Comparison of ENCODE assay signal across 19 cellular contexts in genomic region chr9:121952611-121953010, GRCh38.
DNase-seq lines count a peak whose midpoint lies in the region; ATAC-seq and TF ChIP-seq lines count a peak whose summit lies in the region.
"Had no signal": no experiment of that assay in that cellular context is flagged by ENCODE, and none has a peak within 500 bp of the region (broad histone marks: within the 10 kb centered on the region; RNA-seq: fewer than 3 reads in every experiment).

No MANE protein-coding gene starts in this region.

- no peak overlapping the region for H3K27ac Mint-ChIP-seq in CD4-positive, alpha-beta memory T cell
- H3K27ac Mint-ChIP-seq: CD4-positive, alpha-beta T cell had no signal

- H3K4me1 Mint-ChIP-seq in CD4-positive, alpha-beta memory T cell: no peaks in the 10 kb centered on the region

- intact Hi-C loops in CD4-positive, alpha-beta memory T cell (cut with micrococcal nuclease): no loop called here

- H3K9me2 ChIP-seq in OCI-LY1 (ENCODE audit: low read depth, low read length): no peaks in the 10 kb centered on the region

- H3K4me3 ChIP-seq in BLaER1 (no peak overlapping the region), OCI-LY1 (ENCODE audit: low read depth, low read length, poor library complexity, severe bottlenecking) (no peak overlapping the region)
- no peak overlapping the region for H3K4me3 ChIP-seq in CD4-positive, alpha-beta memory T cell (ENCODE audit: low read length in 2 of 2)
- H3K4me3 ChIP-seq: GM12878 had no signal

- H3K4me1 ChIP-seq in BLaER1 (peaks cover 83% of the 10 kb centered on the region), OCI-LY1 (ENCODE audit: insufficient read depth, low read length, severe bottlenecking) (peaks cover 86% of the 10 kb centered on the region)
- H3K4me1 ChIP-seq in CD4-positive, alpha-beta memory T cell (ENCODE audit: insufficient read depth, low read length): no peaks in the 10 kb centered on the region

- H3K27me3 ChIP-seq in BLaER1 (no peaks in the 10 kb centered on the region), OCI-LY1 (ENCODE audit: insufficient read depth, low read length) (no peaks in the 10 kb centered on the region)
- no peaks in the 10 kb centered on the region for H3K27me3 ChIP-seq in CD4-positive, alpha-beta memory T cell (ENCODE audit: insufficient read depth, low read length)

- H3K9me3 ChIP-seq in BLaER1 (no peaks in the 10 kb centered on the region), OCI-LY1 (ENCODE audit: low read length) (no peaks in the 10 kb centered on the region)
- H3K9me3 ChIP-seq in CD4-positive, alpha-beta memory T cell (ENCODE audit: control insufficient read depth in 1 of 2, low read length in 2 of 2): no peaks in the 10 kb centered on the region

- ATAC-seq in GM18907 (IDR thresholded peaks at IDR 0.05; ENCODE audit: unreplicated experiment): no peak
- ATAC-seq: GM12878, HepG2 had no signal

- H3K27ac ChIP-seq in BLaER1 (no peak overlapping the region), OCI-LY1 (ENCODE audit: low read depth, low read length, poor library complexity, severe bottlenecking) (peak overlapping the region; percentile 92)
- no peak overlapping the region for H3K27ac ChIP-seq in CD4-positive, alpha-beta memory T cell (ENCODE audit: low read depth, low read length)
- H3K27ac ChIP-seq: C4-2B, HL-60 had no signal

- DNase-seq in GDM1 (lab: John Stamatoyannopoulos, UW): peak; percentile 17
- peak; percentile 23 for DNase-seq in dermis blood vessel endothelial cell
- DNase-seq in CD4-positive, alpha-beta memory T cell: no peak
- no peak for DNase-seq in stimulated activated CD4-positive, alpha-beta T cell treated with anti-CD3 and anti-CD28 coated beads, Interleukin-15, amount 100 ng/mL, for 24 hours
- DNase-seq in HT-29 (ENCODE audit: low spot score): no peak
- DNase-seq: 8988T; CD4-positive, alpha-beta T cell; DMS153; DMS79; H9; KG1 had no signal

- H3F3A ChIP-seq in OCI-LY1 (ENCODE audit: insufficient read depth, low read length): peaks cover 9% of the 10 kb centered on the region; the same call in 1 of the 2 replicates

- no peak overlapping the region for H3K9ac ChIP-seq in BLaER1
- H3K9ac ChIP-seq in OCI-LY1 (ENCODE audit: low read length): peak overlapping the region; percentile 48; the same call in 1 of the 2 replicates

- H2AFZ ChIP-seq in OCI-LY1 (ENCODE audit: low read length): no peak overlapping the region

- TF ChIP-seq CTCF in OCI-LY1 (IDR thresholded peaks at IDR 0.05; ENCODE audit: low read length): no peak

- H3K79me2 ChIP-seq in OCI-LY1 (ENCODE audit: insufficient read depth, low read length): no peaks in the 10 kb centered on the region

- CTCF ChIA-PET in CD4-positive, alpha-beta memory T cell (lab: Charles Lee; ENCODE audit: partially characterized antibody): no interaction called here

- H3K9me3 Mint-ChIP-seq in CD4-positive, alpha-beta memory T cell: peaks cover 0 to 3% (median 0%) of the 10 kb centered on the region in 8 donors
- H3K9me3 Mint-ChIP-seq: CD4-positive, alpha-beta T cell; H9 had no signal

- H4K20me1 ChIP-seq in BLaER1: no peaks in the 10 kb centered on the region
- no peaks in the 10 kb centered on the region for H4K20me1 ChIP-seq in OCI-LY1 (ENCODE audit: insufficient read depth, low read length)

- H3K27me3 Mint-ChIP-seq in CD4-positive, alpha-beta memory T cell: no peaks in the 10 kb centered on the region
- H3K27me3 Mint-ChIP-seq: B cell; CD4-positive, alpha-beta T cell had no signal

- H3K36me3 Mint-ChIP-seq in CD4-positive, alpha-beta memory T cell: peaks cover 0 to 6% of the 10 kb centered on the region in 2 donors

- peak overlapping the region; percentile 27 for H3K4me2 ChIP-seq in BLaER1
- no peak overlapping the region; the same call in 1 of the 2 replicates for H3K4me2 ChIP-seq in OCI-LY1 (ENCODE audit: low read length)

- POLR2A ChIA-PET in CD4-positive, alpha-beta memory T cell (lab: Charles Lee; ENCODE audit: partially characterized antibody): no interaction called here

- H3K4me3 Mint-ChIP-seq in CD4-positive, alpha-beta memory T cell: no peak overlapping the region
- H3K4me3 Mint-ChIP-seq: B cell; CD4-positive, alpha-beta T cell; H9 had no signal

- H3K36me3 ChIP-seq in BLaER1 (no peaks in the 10 kb centered on the region), OCI-LY1 (ENCODE audit: insufficient read depth, low read length) (no peaks in the 10 kb centered on the region)
- no peaks in the 10 kb centered on the region for H3K36me3 ChIP-seq in CD4-positive, alpha-beta memory T cell (ENCODE audit: insufficient read depth, low read length)

Comparison
In these comparisons a context has a peak if more than half of its experiments do, and no peak if none do; other contexts are left out.
1. DNase-seq: peak in GDM1 (single experiment) and dermis blood vessel endothelial cell (single experiment); none in CD4-positive, alpha-beta memory T cell (0 of 5), stimulated activated CD4-positive, alpha-beta T cell treated with anti-CD3 and anti-CD28 coated beads, Interleukin-15, amount 100 ng/mL, for 24 hours (single experiment) and HT-29 (single experiment).